ENCODE assay signal across 1 cellular context in the genomic region with DNA sequence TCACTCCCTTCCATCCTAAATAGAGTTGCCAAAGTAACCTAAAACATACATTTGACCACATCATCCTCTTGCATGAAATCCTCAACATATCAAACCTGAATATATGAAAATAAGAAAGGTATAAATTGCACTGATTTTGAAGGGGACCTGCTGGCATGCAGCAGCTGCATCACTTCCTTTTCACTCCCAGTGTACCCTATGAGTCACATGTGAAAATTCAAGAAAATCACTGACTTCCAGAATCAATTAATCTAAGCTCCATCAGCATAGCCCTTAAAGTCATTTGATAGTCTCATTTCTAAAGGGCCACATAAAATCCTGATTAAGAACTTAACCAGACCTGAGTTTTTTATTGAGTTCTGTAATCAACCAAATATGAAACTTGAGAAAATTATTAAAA.
TF ChIP-seq lines count a peak whose summit lies in the region.

No MANE protein-coding gene starts in this region.

TF ChIP-seq in HepG2, 621 proteins besides CTCF, POLR2A, EP300 and RAD21:
- TF ChIP-seq PHF5A (CRISPR knock-in tag; IDR thresholded peaks at IDR 0.05; ENCODE audit: low read depth, unreplicated experiment) = no peak
- TF ChIP-seq, protein P1, sequence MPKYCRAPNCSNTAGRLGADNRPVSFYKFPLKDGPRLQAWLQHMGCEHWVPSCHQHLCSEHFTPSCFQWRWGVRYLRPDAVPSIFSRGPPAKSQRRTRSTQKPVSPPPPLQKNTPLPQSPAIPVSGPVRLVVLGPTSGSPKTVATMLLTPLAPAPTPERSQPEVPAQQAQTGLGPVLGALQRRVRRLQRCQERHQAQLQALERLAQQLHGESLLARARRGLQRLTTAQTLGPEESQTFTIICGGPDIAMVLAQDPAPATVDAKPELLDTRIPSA (CRISPR knock-in tag; IDR thresholded peaks at IDR 0.05; ENCODE audit: borderline replicate concordance) = no peak
- TF ChIP-seq MAF1 (CRISPR knock-in tag; IDR thresholded peaks at IDR 0.05; ENCODE audit: borderline replicate concordance) = no peak
- no peak for TF ChIP-seq HMG20A (CRISPR knock-in tag; IDR thresholded peaks at IDR 0.05; ENCODE audit: borderline replicate concordance)
